ENCODE assay signal across 28 cellular contexts in genomic region chr2:69213201-69213600, GRCh38.
A peak's percentile ranks its signal among the peaks of the same experiment; 100 is the strongest.
DNase-seq lines count a peak whose midpoint lies in the region; ATAC-seq, FAIRE-seq and TF ChIP-seq lines count a peak whose summit lies in the region.
"Had no signal": no experiment of that assay in that cellular context is flagged by ENCODE, and none has a peak within 500 bp of the region (broad histone marks: within the 10 kb centered on the region; RNA-seq: fewer than 3 reads in every experiment).

No MANE protein-coding gene starts in this region.

- H3K4ac ChIP-seq in IMR-90 (ENCODE audit: low read depth, low read length), result no peak overlapping the region; the same call in 1 of the 2 replicates

- no peak overlapping the region for H2BK5ac ChIP-seq in IMR-90 (ENCODE audit: low read depth, low read length, poor library complexity, severe bottlenecking)

- H2AFZ ChIP-seq in IMR-90 (replicated peaks; ENCODE audit: low read length, poor library complexity) (no peak overlapping the region), astrocyte (ENCODE audit: low read depth, low read length) (no peak overlapping the region)

- intact Hi-C loops in IMR-90 (cut with micrococcal nuclease), result no loop called here

- H3K27ac ChIP-seq in IMR-90 (ENCODE audit: insufficient read depth, low read length) (no peak overlapping the region), astrocyte (ENCODE audit: low read depth, low read length) (no peak overlapping the region)
- H3K27ac ChIP-seq: BLaER1, brain microvascular endothelial cell, KMS-11 had no signal

- peak overlapping the region; percentile 11 for H3K27ac Mint-ChIP-seq in astrocyte (ENCODE audit: unreplicated experiment)
- H3K27ac Mint-ChIP-seq in nephron, result peak overlapping the region in 2 of 3 experiments; percentile 18 to 63
- H3K27ac Mint-ChIP-seq: activated CD8-positive, alpha-beta T cell treated with anti-CD3 and anti-CD28 coated beads for 36 hours; type B pancreatic cell had no signal

- TF ChIP-seq CTCF in AG10803 (conservative IDR thresholded peaks at IDR 0.05; ENCODE audit: low read length) (no peak), IMR-90 (conservative IDR thresholded peaks at IDR 0.05; ENCODE audit: low read depth, low read length) (no peak), astrocyte (IDR thresholded peaks at IDR 0.05; ENCODE audit: insufficient read depth, low read depth, low read length) (no peak), nephron (IDR thresholded peaks at IDR 0.05; ENCODE audit: unreplicated experiment in 3 of 3) (no peak)

- dilution Hi-C loops in IMR-90 (cut with HindIII; ENCODE audit: low sequenced_read_pairs, unreplicated experiment), result no loop called here

- H4K91ac ChIP-seq in IMR-90 (ENCODE audit: insufficient read depth, low read depth, low read length), result peak overlapping the region; percentile 2; the same call in 1 of the 2 replicates

- FAIRE-seq in astrocyte (lab: Jason Lieb, UNC), result no peak
- FAIRE-seq: colon, GM12891, HTR-8/SVneo had no signal

- H3K27me3 ChIP-seq in IMR-90 (ENCODE audit: control insufficient read depth, insufficient read depth, low read length) (no peaks in the 10 kb centered on the region), astrocyte (ENCODE audit: insufficient read depth, low read length) (no peaks in the 10 kb centered on the region)
- H3K27me3 ChIP-seq: brain microvascular endothelial cell, sigmoid colon had no signal

- ATAC-seq in IMR-90 (ENCODE audit: low read depth), result no peak
- no peak for ATAC-seq in HG02870 (IDR thresholded peaks at IDR 0.05; ENCODE audit: unreplicated experiment)
- ATAC-seq: activated CD4-positive, CD25-positive, alpha-beta regulatory T cell treated with anti-CD3 and anti-CD28 coated beads, Interleukin-2, amount 50 U/mL, for 24 hours; activated CD8-positive, alpha-beta T cell treated with anti-CD3 and anti-CD28 coated beads for 36 hours had no signal

- 57% methylated on average over 4 of the region's 4 CpGs; no CpG with 5 or more reads in 1 of the 2 experiments for WGBS in IMR-90 (ENCODE audit: extremely low coverage in 2 of 2, insufficient read length in 1 of 2), 2 experiments

- TF ChIP-seq POLR2A in IMR-90 (IDR thresholded peaks at IDR 0.05; ENCODE audit: low read depth, low read length), result no peak

- peaks cover 0 to 55% of the 10 kb centered on the region in 2 experiments; a peak in 3 of 4 replicates for H3K79me1 ChIP-seq in IMR-90 (ENCODE audit: low read depth in 1 of 2, low read length in 2 of 2)

- no peak overlapping the region for H2BK20ac ChIP-seq in IMR-90 (ENCODE audit: low read depth, low read length)

- H3K36me3 Mint-ChIP-seq in astrocyte (ENCODE audit: low read depth, unreplicated experiment), result peaks cover 12% of the 10 kb centered on the region
- H3K36me3 Mint-ChIP-seq in nephron (ENCODE audit: low read depth), result peaks cover 20% of the 10 kb centered on the region

- POLR2A ChIA-PET in IMR-90 (lab: Charles Lee; ENCODE audit: unreplicated experiment), result no interaction called here

- H2AK5ac ChIP-seq in IMR-90 (ENCODE audit: low read depth, low read length), result peak overlapping the region; percentile 65; the same call in 1 of the 2 replicates

- H3K9ac ChIP-seq in IMR-90 (ENCODE audit: low read depth, low read length) (no peak overlapping the region), astrocyte (ENCODE audit: low read length) (no peak overlapping the region)
- H3K9ac ChIP-seq: BLaER1, KMS-11 had no signal

- H3K36me3 ChIP-seq in IMR-90 (ENCODE audit: control insufficient read depth, insufficient read depth, low read length) (peaks cover 44% of the 10 kb centered on the region), astrocyte (ENCODE audit: insufficient read depth, low read length) (peaks cover 6% of the 10 kb centered on the region)
- H3K36me3 ChIP-seq: BLaER1, brain microvascular endothelial cell, sigmoid colon had no signal

- in situ Hi-C loops in IMR-90 (cut with MboI; ENCODE audit: low sequenced_read_pairs), result no loop called here

- H3K9me1 ChIP-seq in IMR-90 (ENCODE audit: insufficient read depth, low read length), result peaks cover 41% of the 10 kb centered on the region

- H3K27me3 Mint-ChIP-seq in astrocyte (ENCODE audit: low read depth, unreplicated experiment) (no peaks in the 10 kb centered on the region), nephron (ENCODE audit: low read depth) (no peaks in the 10 kb centered on the region)
- H3K27me3 Mint-ChIP-seq: activated CD8-positive, alpha-beta T cell treated with anti-CD3 and anti-CD28 coated beads for 36 hours; type B pancreatic cell had no signal

- CTCF ChIA-PET in IMR-90 (lab: Yijun Ruan, JAX), result interaction anchor here (0.6 to 1.7 kb wide), 2 partner anchors 58 to 690 kb away, joined by 3 to 6 read pairs; no protein-coding TSS in a partner anchor

- H3K14ac ChIP-seq in IMR-90 (replicated peaks; ENCODE audit: low read depth, low read length), result peak overlapping the region; percentile 72; the same call in 1 of the 2 replicates

- H2BK15ac ChIP-seq in IMR-90 (ENCODE audit: low read depth, low read length), result no peak overlapping the region

- no TSS peak for BruUV-seq in IMR-90 (replicated peaks; lab: Mats Ljungman, UMichigan)

- no peak overlapping the region for H3K4me3 Mint-ChIP-seq in astrocyte (ENCODE audit: unreplicated experiment)
- no peak overlapping the region for H3K4me3 Mint-ChIP-seq in nephron
- H3K4me3 Mint-ChIP-seq: activated CD8-positive, alpha-beta T cell treated with anti-CD3 and anti-CD28 coated beads for 36 hours; type B pancreatic cell had no signal

- H3K4me1 Mint-ChIP-seq in astrocyte (ENCODE audit: low read depth, unreplicated experiment) (peaks cover 8% of the 10 kb centered on the region), nephron (peaks cover 45% of the 10 kb centered on the region)

- DNase-seq in AG10803 (ENCODE audit: low read depth), result peak; percentile 74
- DNase-seq in IMR-90, result peak; percentile 29
- DNase-seq in astrocyte (ENCODE audit: low read depth), result no peak
- no peak for DNase-seq in NCI-H1105 treated with DMSO at 0.1 percent for 48 hours (lab: John Stamatoyannopoulos, UW)
- no peak for DNase-seq in NCI-H1930 (lab: John Stamatoyannopoulos, UW)
- no peak for DNase-seq in kidney glomerular epithelial cell (lab: John Stamatoyannopoulos, UW)
- DNase-seq: activated CD8-positive, alpha-beta T cell treated with anti-CD3 and anti-CD28 coated beads for 36 hours; activated effector memory CD4-positive, alpha-beta T cell treated with anti-CD3 and anti-CD28 coated beads, Interleukin-2, amount 50 U/mL, for 16 hours; brain microvascular endothelial cell; COR-L47; DND-41; islet precursor cell; mammary epithelial cell; MV-4-11; NCI-H1694 treated with DMSO at 0.1 percent for 48 hours; OCI-M1; SHP77; sigmoid colon; stimulated activated CD8-positive, alpha-beta memory T cell treated with anti-CD3 and anti-CD28 coated beads, Interleukin-4, amount 100 ng/mL, for 48 hours had no signal

- no peak overlapping the region for H2AK9ac ChIP-seq in IMR-90 (replicated peaks; ENCODE audit: low read depth, low read length, poor library complexity)

- H4K20me1 ChIP-seq in IMR-90 (ENCODE audit: insufficient read depth, low read length) (no peaks in the 10 kb centered on the region), astrocyte (ENCODE audit: insufficient read depth, low read length) (no peaks in the 10 kb centered on the region)
- H4K20me1 ChIP-seq: BLaER1 had no signal

- 0 out of 2 replicates have a peak overlapping the region, but pooled peaks have one; percentile 4 for H2BK120ac ChIP-seq in IMR-90 (ENCODE audit: low read depth, low read length)

- 0 out of 2 replicates have a peak overlapping the region, but pooled peaks have one; percentile 13 for H3K18ac ChIP-seq in IMR-90 (ENCODE audit: low read depth, low read length)

- H3K9me3 Mint-ChIP-seq in astrocyte (ENCODE audit: unreplicated experiment), result peaks cover 3% of the 10 kb centered on the region
- no peaks in the 10 kb centered on the region for H3K9me3 Mint-ChIP-seq in nephron
- H3K9me3 Mint-ChIP-seq: activated CD8-positive, alpha-beta T cell treated with anti-CD3 and anti-CD28 coated beads for 36 hours; type B pancreatic cell had no signal

- 0 out of 2 replicates have a peak overlapping the region, but pooled peaks have one; percentile 0 for H4K5ac ChIP-seq in IMR-90 (ENCODE audit: low read depth, low read length)

- H3K79me2 ChIP-seq in astrocyte (ENCODE audit: insufficient read depth, low read length), result no peaks in the 10 kb centered on the region

- peak overlapping the region in 1 of 2 experiments; percentile 36; a peak in 2 of 4 replicates for H4K8ac ChIP-seq in IMR-90 (ENCODE audit: low read depth in 2 of 2, low read length in 2 of 2)

- 0 out of 2 replicates have a peak overlapping the region, but pooled peaks have one; percentile 54 for H3K23ac ChIP-seq in IMR-90 (ENCODE audit: low read depth, low read length)

- H3K4me2 ChIP-seq in IMR-90 (ENCODE audit: low read depth, low read length) (no peak overlapping the region), astrocyte (ENCODE audit: low read length) (no peak overlapping the region)
- H3K4me2 ChIP-seq: BLaER1, KMS-11 had no signal

- no peak for TF ChIP-seq RAD21 in IMR-90 (IDR thresholded peaks at IDR 0.05; ENCODE audit: low read length)

- no peaks in the 10 kb centered on the region for H3K9me3 ChIP-seq in IMR-90 (ENCODE audit: control insufficient read depth, insufficient read depth, low read length)
- no peaks in the 10 kb centered on the region for H3K9me3 ChIP-seq in astrocyte (ENCODE audit: insufficient read depth, low read depth, low read length)
- H3K9me3 ChIP-seq: BLaER1, sigmoid colon had no signal

- H3K4me3 ChIP-seq in AG10803 (ENCODE audit: low read length), result no peak overlapping the region
- H3K4me3 ChIP-seq in IMR-90 (ENCODE audit: insufficient read depth, low read depth, low read length), result no peak overlapping the region
- no peak overlapping the region for H3K4me3 ChIP-seq in astrocyte (ENCODE audit: insufficient read depth, low read depth, low read length)
- H3K4me3 ChIP-seq: BLaER1, sigmoid colon had no signal

- no peak overlapping the region for H3K56ac ChIP-seq in IMR-90 (ENCODE audit: extremely low read depth, insufficient read depth, low read length)

- H3K4me1 ChIP-seq in IMR-90 (ENCODE audit: control insufficient read depth, insufficient read depth, low read length) (peaks cover 23% of the 10 kb centered on the region), astrocyte (ENCODE audit: insufficient read depth, low read length) (peaks cover 27% of the 10 kb centered on the region)

TF ChIP-seq in IMR-90, 13 proteins besides CTCF, POLR2A, EP300 and RAD21 (continues in another document):
- TF ChIP-seq CHD1 (IDR thresholded peaks at IDR 0.05; ENCODE audit: low read depth, low read length), result no peak
- TF ChIP-seq, protein P1, sequence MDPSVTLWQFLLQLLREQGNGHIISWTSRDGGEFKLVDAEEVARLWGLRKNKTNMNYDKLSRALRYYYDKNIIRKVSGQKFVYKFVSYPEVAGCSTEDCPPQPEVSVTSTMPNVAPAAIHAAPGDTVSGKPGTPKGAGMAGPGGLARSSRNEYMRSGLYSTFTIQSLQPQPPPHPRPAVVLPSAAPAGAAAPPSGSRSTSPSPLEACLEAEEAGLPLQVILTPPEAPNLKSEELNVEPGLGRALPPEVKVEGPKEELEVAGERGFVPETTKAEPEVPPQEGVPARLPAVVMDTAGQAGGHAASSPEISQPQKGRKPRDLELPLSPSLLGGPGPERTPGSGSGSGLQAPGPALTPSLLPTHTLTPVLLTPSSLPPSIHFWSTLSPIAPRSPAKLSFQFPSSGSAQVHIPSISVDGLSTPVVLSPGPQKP (IDR thresholded peaks at IDR 0.05; ENCODE audit: borderline replicate concordance, low read depth, low read length), result no peak
- no peak for TF ChIP-seq MAZ (IDR thresholded peaks at IDR 0.05; ENCODE audit: borderline replicate concordance, low read depth, low read length)

Comparison
In these comparisons a context has a peak if more than half of its experiments do, and no peak if none do; other contexts are left out.
1. DNase-seq: peak in AG10803 (single experiment) and IMR-90 (single experiment); none in astrocyte (single experiment), NCI-H1105 treated with DMSO at 0.1 percent for 48 hours (single experiment), NCI-H1930 (0 of 2) and kidney glomerular epithelial cell (single experiment).